In genomic region chr6:111764238-111765182, GRCh38 we compare ENCODE assay signal across 9 cellular contexts.
DNase-seq lines count a peak whose midpoint lies in the region; ATAC-seq, FAIRE-seq and TF ChIP-seq lines count a peak whose summit lies in the region.
"Had no signal": no experiment of that assay in that cellular context is flagged by ENCODE, and none has a peak within 500 bp of the region (broad histone marks: within the 10 kb centered on the region; RNA-seq: fewer than 3 reads in every experiment).

No MANE protein-coding gene starts in this region.

- peak overlapping the region; percentile 3 for H3K4me3 ChIP-seq in OCI-LY7 (ENCODE audit: low read depth, low read length, poor library complexity, severe bottlenecking)
- no peak overlapping the region for H3K4me3 ChIP-seq in K562

- peak overlapping the region; percentile 96 for H3K27ac ChIP-seq in OCI-LY7 (ENCODE audit: low read depth, low read length, poor library complexity, severe bottlenecking)
- H3K27ac ChIP-seq in K562 (ENCODE audit: extremely low read depth, low read depth, low read length) = no peak overlapping the region

- FAIRE-seq in K562 (lab: Jason Lieb, UNC) = no peak
- FAIRE-seq in HTR-8/SVneo (lab: Jason Lieb, UNC) = no peak
- no peak for FAIRE-seq in frontal cortex (lab: Jason Lieb, UNC)

- H3K4me2 ChIP-seq in OCI-LY7 (ENCODE audit: low read length) (peak overlapping the region; percentile 73), K562 (ENCODE audit: insufficient read depth, low read length) (no peak overlapping the region)

- 15% methylated on average over 12 of the region's 13 CpGs for WGBS in K562 (ENCODE audit: insufficient coverage, low coverage, missing lambda C conversion rate)

- H3K27me3 ChIP-seq in K562 (ENCODE audit: control insufficient read depth in 2 of 2, insufficient read depth in 2 of 2, low read length in 2 of 2) = peaks cover 0 to 6% of the 10 kb centered on the region in 2 experiments; a peak in 2 of 5 replicates

- H4K20me1 ChIP-seq in OCI-LY7 (ENCODE audit: insufficient read depth, low read length) (no peaks in the 10 kb centered on the region), K562 (replicated peaks; ENCODE audit: control insufficient read depth, insufficient read depth, low read length) (no peaks in the 10 kb centered on the region)

- TF ChIP-seq EP300 in K562 (IDR thresholded peaks at IDR 0.05; ENCODE audit: low read length) = no peak

- BruUV-seq in OCI-LY7 (replicated peaks; lab: Mats Ljungman, UMichigan) (no TSS peak), K562 (replicated peaks; lab: Mats Ljungman, UMichigan) (no TSS peak)

- in situ Hi-C loops in K562 (cut with MboI) = no loop called here

- CTCF ChIA-PET in OCI-LY7 (lab: Charles Lee; ENCODE audit: unreplicated experiment) (no interaction called here), K562 (lab: Yijun Ruan, JAX; ENCODE audit: low intra/inter-chr PET ratio) (no interaction called here)

- peaks cover 10% of the 10 kb centered on the region; the same call in 1 of the 2 replicates for H3K36me3 ChIP-seq in OCI-LY7 (ENCODE audit: insufficient read depth, low read length)
- H3K36me3 ChIP-seq in K562 (ENCODE audit: control insufficient read depth, insufficient read depth, low read length) = no peaks in the 10 kb centered on the region

- DNase-seq in OCI-LY7 (ENCODE audit: low spot score) (peak; percentile 26), K562 (ENCODE audit: extremely low read depth in 1 of 4, low spot score in 3 of 4) (no peak), HTR-8/SVneo (ENCODE audit: insufficient read length, low spot score) (no peak), frontal cortex (ENCODE audit: low spot score in 2 of 2) (no peak), hepatic stellate cell (ENCODE audit: low spot score) (no peak)
- peak; percentile 79 for DNase-seq in stimulated activated CD4-positive, alpha-beta T cell treated with anti-CD3 and anti-CD28 coated beads, Interleukin-15, amount 100 ng/mL, for 24 hours

- POLR2A ChIA-PET in OCI-LY7 (lab: Charles Lee) = interaction anchor here (0.6 to 4.5 kb wide), 10 partner anchors 10 to 807 kb away, joined by 3 to 42 read pairs (median 3); no protein-coding TSS in a partner anchor
- POLR2A ChIA-PET in K562 (lab: Yijun Ruan, JAX) = no interaction called here

- H3K4me1 ChIP-seq in OCI-LY7 (ENCODE audit: insufficient read depth, low read length, poor library complexity, severe bottlenecking) = peaks cover 82% of the 10 kb centered on the region
- H3K4me1 ChIP-seq in K562 (replicated peaks in 1 of 2; ENCODE audit: control insufficient read depth in 2 of 2, insufficient read depth in 2 of 2, low read length in 2 of 2) = no peaks in the 10 kb centered on the region

- intact Hi-C loops in OCI-LY7 (cut with micrococcal nuclease; ENCODE audit: unreplicated experiment) (loop anchor here (5.0 kb wide), 2 partner anchors 42 to 78 kb away; no protein-coding TSS in a partner anchor), K562 (cut with micrococcal nuclease) (no loop called here)

- TF ChIP-seq CTCF in OCI-LY7 (conservative IDR thresholded peaks at IDR 0.05; ENCODE audit: low read length) (no peak), K562 (IDR thresholded peaks at IDR 0.05 in 2 of 3, conservative IDR thresholded peaks at IDR 0.05 in 1 of 3; ENCODE audit: insufficient read depth in 2 of 3, low read depth in 1 of 3, low read length in 3 of 3) (no peak)

- H3K9me2 ChIP-seq in OCI-LY7 (ENCODE audit: insufficient read depth, low read length) = no peaks in the 10 kb centered on the region

- TF ChIP-seq RAD21 in K562 (CRISPR knock-in tag; conservative IDR thresholded peaks at IDR 0.05 in 1 of 2, IDR thresholded peaks at IDR 0.05 in 1 of 2) = no peak

- ATAC-seq in GM18519 (IDR thresholded peaks at IDR 0.05; ENCODE audit: low FRiP score, unreplicated experiment) = peak; percentile 86
- peak; percentile 72 for ATAC-seq in HG02610 (IDR thresholded peaks at IDR 0.05; ENCODE audit: unreplicated experiment)
- ATAC-seq in K562 = peak; percentile 29; the same call in 1 of the 3 replicates
- ATAC-seq: HCT116 had no signal

- H2AFZ ChIP-seq in OCI-LY7 (ENCODE audit: low read length) (peak overlapping the region; percentile 14; the same call in 1 of the 2 replicates), K562 (ENCODE audit: low read depth, low read length) (no peak overlapping the region)

- H3K9ac ChIP-seq in K562 (ENCODE audit: insufficient read depth in 1 of 2, low read depth in 2 of 2, low read length in 2 of 2) = no peak overlapping the region

- H3K9me3 ChIP-seq in OCI-LY7 (ENCODE audit: low read length) = no peaks in the 10 kb centered on the region
- no peaks in the 10 kb centered on the region for H3K9me3 ChIP-seq in K562 (replicated peaks; ENCODE audit: control insufficient read depth, insufficient read depth, low read depth, low read length)

- no peaks in the 10 kb centered on the region for H3K9me1 ChIP-seq in K562 (ENCODE audit: control insufficient read depth, insufficient read depth, low read length)

- no peak for TF ChIP-seq POLR2A in K562 (conservative IDR thresholded peaks at IDR 0.05)

- 0 out of 2 replicates have a peak, but pooled peaks cover 7% of the 10 kb centered on the region for H3K79me2 ChIP-seq in OCI-LY7 (ENCODE audit: insufficient read depth, low read depth, low read length)
- H3K79me2 ChIP-seq in K562 (ENCODE audit: control insufficient read depth, insufficient read depth, low read length) = no peaks in the 10 kb centered on the region

TF ChIP-seq in K562, 482 proteins besides CTCF, POLR2A, EP300 and RAD21:
- no peak for TF ChIP-seq MLX (CRISPR knock-in tag; conservative IDR thresholded peaks at IDR 0.05)
- no peak for TF ChIP-seq PHF8 (IDR thresholded peaks at IDR 0.05; ENCODE audit: borderline replicate concordance, low read length)
- TF ChIP-seq NCOA4 (IDR thresholded peaks at IDR 0.05; ENCODE audit: partially characterized antibody) = no peak
- no peak for TF ChIP-seq HDAC6 (IDR thresholded peaks at IDR 0.05; ENCODE audit: low read depth, low read length)
- no peak for TF ChIP-seq ZNF436 (CRISPR knock-in tag; IDR thresholded peaks at IDR 0.05)
- no peak for TF ChIP-seq PTTG1 (tag; IDR thresholded peaks at IDR 0.05; ENCODE audit: low read depth)
- TF ChIP-seq CBFA2T3 (IDR thresholded peaks at IDR 0.05) = no peak
- no peak for TF ChIP-seq DNMT1 (IDR thresholded peaks at IDR 0.05)
- TF ChIP-seq SMAD1 (IDR thresholded peaks at IDR 0.05; ENCODE audit: low read depth, low read length, partially characterized antibody) = no peak
- TF ChIP-seq HIVEP1 (CRISPR knock-in tag; IDR thresholded peaks at IDR 0.05) = no peak
- TF ChIP-seq SLC30A9 (CRISPR knock-in tag; IDR thresholded peaks at IDR 0.05) = no peak
- TF ChIP-seq THAP12 (CRISPR knock-in tag; IDR thresholded peaks at IDR 0.05) = no peak
- TF ChIP-seq NUFIP1 (IDR thresholded peaks at IDR 0.05; ENCODE audit: partially characterized antibody) = no peak
- no peak for TF ChIP-seq NEUROD1 (IDR thresholded peaks at IDR 0.05; ENCODE audit: borderline replicate concordance, low read depth, low read length, partially characterized antibody)
- TF ChIP-seq ZNF277 (CRISPR knock-in tag; IDR thresholded peaks at IDR 0.05; ENCODE audit: borderline replicate concordance) = no peak

Comparison
In these comparisons a context has a peak if more than half of its experiments do, and no peak if none do; other contexts are left out.
1. ATAC-seq: peak in every context shown above with its lines; median percentile 86 in GM18519; 72 in HG02610; 29 in K562.
2. DNase-seq: peak in OCI-LY7 (single experiment) and stimulated activated CD4-positive, alpha-beta T cell treated with anti-CD3 and anti-CD28 coated beads, Interleukin-15, amount 100 ng/mL, for 24 hours (single experiment); none in K562 (0 of 4), HTR-8/SVneo (single experiment), frontal cortex (0 of 2) and hepatic stellate cell (single experiment).